ENCODE assay signal across 9 cellular contexts in the genomic region with DNA sequence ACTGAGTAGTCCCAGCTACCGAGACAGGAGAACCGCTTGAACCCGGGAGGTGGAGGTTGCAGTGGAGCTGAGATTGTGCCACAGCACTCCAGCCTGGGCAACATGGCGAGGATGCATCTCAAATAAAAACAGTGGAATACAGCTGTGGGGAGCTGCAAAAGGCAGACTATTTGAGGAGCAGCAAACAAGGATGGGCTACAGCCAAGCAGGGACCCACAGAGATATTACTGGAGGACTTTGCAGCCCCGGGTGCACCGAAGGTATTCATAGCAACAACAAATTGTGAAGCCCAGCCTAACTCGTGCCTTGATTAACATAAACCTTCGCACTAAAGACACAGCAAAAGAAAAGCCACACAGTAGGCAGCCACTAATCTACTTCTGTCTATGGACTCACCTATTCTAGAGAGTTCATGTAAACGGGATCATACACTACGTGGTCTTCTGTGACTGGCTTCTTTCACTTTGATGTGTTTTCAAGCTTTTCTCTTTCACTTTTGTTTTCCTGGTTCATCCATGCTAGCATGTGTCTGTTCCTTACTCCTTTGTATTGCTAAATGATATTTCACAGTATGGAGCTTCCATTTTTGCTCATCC. TPM values are rescaled to one million over a fixed set of nuclear protein-coding genes. Genes with fewer than 3 reads are reported as not detected.
DNase-seq lines count a peak whose midpoint lies in the region; ATAC-seq and TF ChIP-seq lines count a peak whose summit lies in the region.
"Had no signal": no experiment of that assay in that cellular context is flagged by ENCODE, and none has a peak within 500 bp of the region (broad histone marks: within the 10 kb centered on the region; RNA-seq: fewer than 3 reads in every experiment).

No MANE protein-coding gene starts in this region.

- H3K27me3 ChIP-seq in adipocyte (replicated peaks; ENCODE audit: control insufficient read depth, insufficient read depth, low read length) = no peaks in the 10 kb centered on the region
- H3K27me3 ChIP-seq in naive thymus-derived CD4-positive, alpha-beta T cell (ENCODE audit: control insufficient read depth in 2 of 2, insufficient read depth in 2 of 2, low read length in 2 of 2) = no peaks in the 10 kb centered on the region

- H3K4me3 Mint-ChIP-seq in naive thymus-derived CD4-positive, alpha-beta T cell = peak overlapping the region in 8 of 10 donors; percentile 31 to 66 (median 56)

- no peak overlapping the region for H3K27ac ChIP-seq in naive thymus-derived CD4-positive, alpha-beta T cell (ENCODE audit: low read depth, low read length)
- H3K27ac ChIP-seq: SK-N-MC had no signal

- no peaks in the 10 kb centered on the region for H3K4me1 ChIP-seq in adipocyte (ENCODE audit: control insufficient read depth, insufficient read depth, low read length)
- peaks cover 0 to 5% of the 10 kb centered on the region in 2 donors for H3K4me1 ChIP-seq in naive thymus-derived CD4-positive, alpha-beta T cell (ENCODE audit: control insufficient read depth in 2 of 2, insufficient read depth in 2 of 2, low read length in 2 of 2)

- H3K4me1 Mint-ChIP-seq in naive thymus-derived CD4-positive, alpha-beta T cell = peaks cover 0 to 19% (median 12%) of the 10 kb centered on the region in 7 donors

- peaks cover 0 to 2% (median 0%) of the 10 kb centered on the region in 11 donors for H3K9me3 Mint-ChIP-seq in naive thymus-derived CD4-positive, alpha-beta T cell

- no peaks in the 10 kb centered on the region for H3K9me3 ChIP-seq in adipocyte (ENCODE audit: control insufficient read depth, low read length)
- no peaks in the 10 kb centered on the region for H3K9me3 ChIP-seq in naive thymus-derived CD4-positive, alpha-beta T cell (ENCODE audit: control insufficient read depth in 2 of 3, low read length in 3 of 3)

- no peak for TF ChIP-seq CTCF in GM10266 (IDR thresholded peaks at IDR 0.05; ENCODE audit: control insufficient read depth, insufficient read depth, low read depth, missing control alignments)

- ATAC-seq in HG03432 (IDR thresholded peaks at IDR 0.05; ENCODE audit: unreplicated experiment) = peak; percentile 64
- peak; percentile 51 for ATAC-seq in naive thymus-derived CD4-positive, alpha-beta T cell
- no peak for ATAC-seq in GM21723 (IDR thresholded peaks at IDR 0.05; ENCODE audit: unreplicated experiment)

- intact Hi-C loops in naive thymus-derived CD4-positive, alpha-beta T cell (cut with micrococcal nuclease) = no loop called here

- peak overlapping the region in 2 of 9 donors; percentile 62 to 76 for H3K27ac Mint-ChIP-seq in naive thymus-derived CD4-positive, alpha-beta T cell

- peak overlapping the region; percentile 21 for H3K9ac ChIP-seq in adipocyte (ENCODE audit: low read length)

- H3K36me3 ChIP-seq in adipocyte (ENCODE audit: control insufficient read depth, insufficient read depth, low read length, severe bottlenecking) = no peaks in the 10 kb centered on the region
- no peaks in the 10 kb centered on the region for H3K36me3 ChIP-seq in naive thymus-derived CD4-positive, alpha-beta T cell (ENCODE audit: control insufficient read depth in 2 of 3, insufficient read depth in 3 of 3, low read length in 3 of 3)

- DNase-seq in GM10266 (ENCODE audit: extremely low spot score) (peak; percentile 35), adipocyte (ENCODE audit: low read depth) (no peak), activated gamma-delta T cell (lab: John Stamatoyannopoulos, UW) (no peak)
- DNase-seq in naive thymus-derived CD4-positive, alpha-beta T cell = no peak
- no peak for DNase-seq in NK-92 treated with Interleukin-12 subunit alpha and Interleukin-12 subunit beta, amount 100 ng/mL, for 24 hours (lab: John Stamatoyannopoulos, UW)
- DNase-seq in stimulated activated CD8-positive, alpha-beta memory T cell treated with anti-CD3 and anti-CD28 coated beads, Interleukin-4, amount 100 ng/mL, for 48 hours = no peak

- peak overlapping the region; percentile 67 for H3K4me3 ChIP-seq in adipocyte (ENCODE audit: low read length)
- H3K4me3 ChIP-seq in naive thymus-derived CD4-positive, alpha-beta T cell (ENCODE audit: low read length) = peak overlapping the region; percentile 31
- H3K4me3 ChIP-seq: SK-N-MC had no signal

- H3K36me3 Mint-ChIP-seq in naive thymus-derived CD4-positive, alpha-beta T cell = peaks cover 0 to 11% (median 0%) of the 10 kb centered on the region in 5 donors

- CTCF ChIA-PET in naive thymus-derived CD4-positive, alpha-beta T cell (lab: Charles Lee) = no interaction called here

- peaks cover 3 to 22% (median 6%) of the 10 kb centered on the region in 5 donors for H3K27me3 Mint-ChIP-seq in naive thymus-derived CD4-positive, alpha-beta T cell

- POLR2A ChIA-PET in naive thymus-derived CD4-positive, alpha-beta T cell (lab: Charles Lee) = no interaction called here

RNA-seq across cellular contexts. Expression of gene PODXL, which starts 34.0 kb away (rescaled TPM):
- 1 to 10 TPM in 1 of 5 experiments, under 1 TPM in 4; 0.05 to 1.4 (median 0.40) TPM for total RNA-seq in naive thymus-derived CD4-positive, alpha-beta T cell
- under 1 TPM; 0.14 to 0.15 TPM for polyA plus RNA-seq in naive thymus-derived CD4-positive, alpha-beta T cell
